ENCODE assay signal across 8 cellular contexts in genomic region chr6:1596088-1596852, GRCh38. TPM values are rescaled to one million over a fixed set of nuclear protein-coding genes. Genes with fewer than 3 reads are reported as not detected.
DNase-seq lines count a peak whose midpoint lies in the region; ATAC-seq, FAIRE-seq and TF ChIP-seq lines count a peak whose summit lies in the region.

No MANE protein-coding gene starts in this region.

- peaks cover 84% of the 10 kb centered on the region for H3K27me3 Mint-ChIP-seq in activated naive CD8-positive, alpha-beta T cell treated with anti-CD3 and anti-CD28 coated beads for 36 hours

- no peak for TF ChIP-seq EP300 in SK-N-SH (IDR thresholded peaks at IDR 0.05; ENCODE audit: borderline replicate concordance in 1 of 2, low read depth in 1 of 2, low read length in 1 of 2)

- H3K4me2 ChIP-seq in SK-N-SH = peak overlapping the region; percentile 78

- H3F3A ChIP-seq in SK-N-SH (replicated peaks; ENCODE audit: insufficient read depth) = no peaks in the 10 kb centered on the region

- no peak for ATAC-seq in GM18909 (IDR thresholded peaks at IDR 0.05; ENCODE audit: poor library complexity, unreplicated experiment)

- intact Hi-C loops in left ventricle myocardium inferior (cut with micrococcal nuclease) = loop anchor here (5.0 to 10.0 kb wide), 5 partner anchors 756 to 1151 kb away; no protein-coding TSS in a partner anchor

- no peaks in the 10 kb centered on the region for H3K79me2 ChIP-seq in SK-N-SH (ENCODE audit: insufficient read depth)

- H3K4me3 Mint-ChIP-seq in activated naive CD8-positive, alpha-beta T cell treated with anti-CD3 and anti-CD28 coated beads for 36 hours = no peak overlapping the region

- WGBS in SK-N-SH (ENCODE audit: low lambda C conversion rate) = 1% methylated on average over 18 of the region's 25 CpGs

- TF ChIP-seq CTCF in SK-N-SH (IDR thresholded peaks at IDR 0.05) = peak; percentile 92
- TF ChIP-seq CTCF in left ventricle myocardium inferior (IDR thresholded peaks at IDR 0.05; ENCODE audit: borderline replicate concordance) = peak; percentile 98

- TF ChIP-seq RAD21 in SK-N-SH (IDR thresholded peaks at IDR 0.05; ENCODE audit: low read length) = peak; percentile 90

- H3K9me3 ChIP-seq in SK-N-SH (no peaks in the 10 kb centered on the region), left ventricle myocardium inferior (replicated peaks) (no peaks in the 10 kb centered on the region)

- no peaks in the 10 kb centered on the region for H3K36me3 ChIP-seq in SK-N-SH (replicated peaks in 1 of 2; ENCODE audit: control insufficient read depth in 1 of 2, insufficient read depth in 2 of 2, low read length in 1 of 2)
- no peaks in the 10 kb centered on the region for H3K36me3 ChIP-seq in left ventricle myocardium inferior

- no peaks in the 10 kb centered on the region for H3K9me3 Mint-ChIP-seq in activated naive CD8-positive, alpha-beta T cell treated with anti-CD3 and anti-CD28 coated beads for 36 hours

- no peaks in the 10 kb centered on the region for H3K36me3 Mint-ChIP-seq in activated naive CD8-positive, alpha-beta T cell treated with anti-CD3 and anti-CD28 coated beads for 36 hours

- H3K4me1 Mint-ChIP-seq in activated naive CD8-positive, alpha-beta T cell treated with anti-CD3 and anti-CD28 coated beads for 36 hours = peaks cover 2% of the 10 kb centered on the region

- no peaks in the 10 kb centered on the region for H3K9me2 ChIP-seq in SK-N-SH

- FAIRE-seq in HTR-8/SVneo (lab: Jason Lieb, UNC) = peak; percentile 74

- H3K27me3 ChIP-seq in SK-N-SH (ENCODE audit: insufficient read depth) (peaks cover 44% of the 10 kb centered on the region), left ventricle myocardium inferior (ENCODE audit: low read depth) (peaks cover 73% of the 10 kb centered on the region)

- POLR2A ChIA-PET in SK-N-SH (lab: Yijun Ruan, JAX) = no interaction called here

- peak overlapping the region; percentile 34 to 60 for H3K4me3 ChIP-seq in SK-N-SH (ENCODE audit: low read depth in 2 of 2, low read length in 1 of 2)
- peak overlapping the region; percentile 39 for H3K4me3 ChIP-seq in left ventricle myocardium inferior

- H2AFZ ChIP-seq in SK-N-SH (ENCODE audit: low read depth) = no peak overlapping the region

- DNase-seq in NCI-H510A treated with DMSO at 0.1 percent for 48 hours (lab: John Stamatoyannopoulos, UW) = peak; percentile 45
- DNase-seq in NCI-H510A (lab: John Stamatoyannopoulos, UW) = no peak
- peak; percentile 80 for DNase-seq in HTR-8/SVneo (ENCODE audit: insufficient read length, low spot score)
- DNase-seq in SK-N-SH = peak; percentile 91
- peak; percentile 58 for DNase-seq in activated naive CD8-positive, alpha-beta T cell treated with anti-CD3 and anti-CD28 coated beads for 36 hours
- peak; percentile 46 for DNase-seq in left ventricle myocardium inferior
- peak; percentile 29 for DNase-seq in putamen (ENCODE audit: low spot score)

- H3K4me1 ChIP-seq in SK-N-SH (ENCODE audit: control insufficient read depth in 1 of 2, insufficient read depth in 2 of 2, low read depth in 1 of 2, low read length in 1 of 2) (peaks cover 0 to 13% of the 10 kb centered on the region in 2 experiments; a peak in 1 of 4 replicates), left ventricle myocardium inferior (peaks cover 10% of the 10 kb centered on the region)

- H3K27ac Mint-ChIP-seq in activated naive CD8-positive, alpha-beta T cell treated with anti-CD3 and anti-CD28 coated beads for 36 hours = no peak overlapping the region

- CTCF ChIA-PET in SK-N-SH (lab: Yijun Ruan, JAX) = interaction anchor here (0.6 to 7.3 kb wide), 75 partner anchors 9 to 1336 kb away, joined by 3 to 95 read pairs (median 4); partner anchors contain the start of gene MYLK4

- no peak overlapping the region for H3K27ac ChIP-seq in SK-N-SH (ENCODE audit: low read depth in 2 of 2, low read length in 1 of 2)
- H3K27ac ChIP-seq in left ventricle myocardium inferior (replicated peaks) = no peak overlapping the region

- H4K20me1 ChIP-seq in SK-N-SH (ENCODE audit: insufficient read depth) = no peaks in the 10 kb centered on the region

- no peak overlapping the region for H3K9ac ChIP-seq in SK-N-SH

TF ChIP-seq in SK-N-SH, 30 proteins besides CTCF, POLR2A, EP300 and RAD21:
- no peak for TF ChIP-seq SIN3A (IDR thresholded peaks at IDR 0.05; ENCODE audit: borderline replicate concordance, low read depth, low read length)
- TF ChIP-seq MEF2A (IDR thresholded peaks at IDR 0.05; ENCODE audit: borderline replicate concordance, low read depth) = no peak
- no peak for TF ChIP-seq NFIC (IDR thresholded peaks at IDR 0.05; ENCODE audit: borderline replicate concordance)
- TF ChIP-seq SMC3 (IDR thresholded peaks at IDR 0.05; ENCODE audit: low read depth, low read length) = peak; percentile 83
TF ChIP-seq in SK-N-SH: peak in this region for 1.

RNA-seq across cellular contexts. Expression of gene FOXC1, which starts 13.4 kb away (rescaled TPM):
- polyA plus RNA-seq in SK-N-SH (2012; rRNA removed) = 3.6 and 4.3 TPM in 2 replicates
- 4.3 TPM in 2 replicates for polyA plus RNA-seq in SK-N-SH (2012; cell fraction: cytosol; rRNA removed)
- polyA plus RNA-seq in SK-N-SH (2012; cell fraction: nucleus; rRNA removed) = 5.0 and 5.6 TPM in 2 replicates
- total RNA-seq in activated naive CD8-positive, alpha-beta T cell treated with anti-CD3 and anti-CD28 coated beads for 36 hours = not detected
- total RNA-seq in left ventricle myocardium inferior = 7.1 TPM
